In the genomic region with DNA sequence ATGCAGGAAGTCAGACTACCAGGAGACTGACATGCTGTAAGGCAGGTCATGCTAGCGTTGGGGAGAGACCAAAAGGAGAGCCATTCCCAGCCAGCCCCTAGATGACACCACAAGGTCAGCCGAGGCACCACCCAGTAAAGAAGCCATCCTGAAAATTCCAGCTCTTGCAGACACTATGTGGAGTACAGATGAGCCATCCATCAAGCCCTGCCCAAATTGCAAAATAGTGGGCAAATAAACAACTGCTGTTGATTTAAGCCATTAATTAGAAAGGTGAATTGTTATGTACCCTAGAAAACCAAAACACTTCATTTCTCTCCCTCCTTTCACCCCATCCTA, we compare ENCODE assay signal across 19 cellular contexts.
"Had no signal": no experiment of that assay in that cellular context is flagged by ENCODE, and none has a peak within 500 bp of the region (broad histone marks: within the 10 kb centered on the region; RNA-seq: fewer than 3 reads in every experiment).

No MANE protein-coding gene starts in this region.

- H3K4me3 Mint-ChIP-seq: activated B cell treated with CpG ODN at 0.5 μM for 24 hours; activated CD4-positive, alpha-beta memory T cell treated with anti-CD3 and anti-CD28 coated beads, Interleukin-2, amount 10 ng/mL, durations not matched to agents 7 days and 5 days; activated naive CD8-positive, alpha-beta T cell treated with anti-CD3 and anti-CD28 coated beads, Interleukin-2, amount 50 U/mL, for 24 hours; brain; T-helper 17 cell had no signal

- H3K9me3 Mint-ChIP-seq: activated CD4-positive, alpha-beta memory T cell treated with anti-CD3 and anti-CD28 coated beads, Interleukin-2, amount 10 ng/mL, durations not matched to agents 7 days and 5 days; activated naive CD8-positive, alpha-beta T cell treated with anti-CD3 and anti-CD28 coated beads, Interleukin-2, amount 50 U/mL, for 24 hours had no signal

- H3K27ac Mint-ChIP-seq: activated B cell treated with CpG ODN at 0.5 μM for 24 hours; activated CD4-positive, alpha-beta memory T cell treated with anti-CD3 and anti-CD28 coated beads, Interleukin-2, amount 10 ng/mL, durations not matched to agents 7 days and 5 days; activated naive CD4-positive, alpha-beta T cell treated with anti-CD3 and anti-CD28 coated beads, Interleukin-2, amount 50 U/mL, for 72 hours; activated naive CD8-positive, alpha-beta T cell treated with anti-CD3 and anti-CD28 coated beads, Interleukin-2, amount 50 U/mL, for 24 hours; brain; T-helper 17 cell had no signal

- H3K4me1 Mint-ChIP-seq: activated B cell treated with CpG ODN at 0.5 μM for 24 hours; activated CD4-positive, alpha-beta memory T cell treated with anti-CD3 and anti-CD28 coated beads, Interleukin-2, amount 10 ng/mL, durations not matched to agents 7 days and 5 days; T-helper 17 cell had no signal

- H3K9me3 ChIP-seq: ascending aorta had no signal

- H3K4me3 ChIP-seq: ascending aorta, cardiac muscle cell had no signal

- H3K36me3 ChIP-seq: ascending aorta, cardiac muscle cell had no signal

- DNase-seq: activated B cell treated with CpG ODN at 0.5 μM for 24 hours; activated CD4-positive, alpha-beta memory T cell treated with anti-CD3 and anti-CD28 coated beads, Interleukin-2, amount 10 ng/mL, durations not matched to agents 7 days and 5 days; activated CD4-positive, alpha-beta T cell treated with anti-CD3 and anti-CD28 coated beads, Interleukin-2, amount 50 U/mL, for 1 hour; activated naive CD4-positive, alpha-beta T cell treated with Interleukin-2 at 50 U/mL for 16 hours; activated naive CD8-positive, alpha-beta T cell treated with anti-CD3 and anti-CD28 coated beads, Interleukin-2, amount 50 U/mL, for 24 hours; Kasumi-1; KBM-7; NCI-H1105 treated with DMSO at 0.1 percent for 48 hours; NCI-H1436 treated with DMSO at 0.1 percent for 48 hours; NCI-H187; NCI-H2081; NCI-H524; SHP77; T-helper 17 cell; T-helper 9 cell had no signal

- H3K36me3 Mint-ChIP-seq: activated naive CD4-positive, alpha-beta T cell treated with anti-CD3 and anti-CD28 coated beads, Interleukin-2, amount 50 U/mL, for 72 hours had no signal

- H3K4me1 ChIP-seq: ascending aorta had no signal

- H3K27me3 Mint-ChIP-seq: brain had no signal

- ATAC-seq: activated naive CD4-positive, alpha-beta T cell treated with anti-CD3 and anti-CD28 coated beads, Interleukin-2, amount 50 U/mL, for 72 hours; activated naive CD8-positive, alpha-beta T cell treated with anti-CD3 and anti-CD28 coated beads, Interleukin-2, amount 50 U/mL, for 24 hours; T-helper 17 cell had no signal

- H3K27me3 ChIP-seq: ascending aorta, cardiac muscle cell had no signal

- H3K27ac ChIP-seq: ascending aorta, cardiac muscle cell had no signal
